ENCODE assay signal across 21 cellular contexts in genomic region chr20:24578605-24579004, GRCh38.
"Had no signal": no experiment of that assay in that cellular context is flagged by ENCODE, and none has a peak within 500 bp of the region (broad histone marks: within the 10 kb centered on the region; RNA-seq: fewer than 3 reads in every experiment).

No MANE protein-coding gene starts in this region.

- H3K27me3 ChIP-seq: MG63, SJSA1 had no signal

- H3K4me1 ChIP-seq: SJSA1 had no signal

- H3K36me3 ChIP-seq: MG63, SJSA1 had no signal

- H3K9me3 ChIP-seq: MG63, SJSA1 had no signal

- H3K4me3 ChIP-seq: MG63, SJSA1, SK-N-MC had no signal

- DNase-seq: Karpas-422, KG1, MG63, NCI-H1092, NCI-H1105 treated with DMSO at 0.1 percent for 48 hours, NCI-H1417 treated with DMSO at 0.1 percent for 48 hours, NCI-H146, NCI-H187, NCI-H2029, NCI-H2081 treated with DMSO at 0.1 percent for 48 hours, NCI-H2171 treated with DMSO at 0.1 percent for 48 hours, NCI-H345, NCI-H446 treated with DMSO at 0.1 percent for 48 hours, NCI-H510A treated with DMSO at 0.1 percent for 48 hours, NCI-H526, NCI-H82, Right ventricle myocardium superior, RPMI8226, SIG-M5 had no signal

- H3K27ac ChIP-seq: SJSA1, SK-N-MC had no signal
